In the genomic region with DNA sequence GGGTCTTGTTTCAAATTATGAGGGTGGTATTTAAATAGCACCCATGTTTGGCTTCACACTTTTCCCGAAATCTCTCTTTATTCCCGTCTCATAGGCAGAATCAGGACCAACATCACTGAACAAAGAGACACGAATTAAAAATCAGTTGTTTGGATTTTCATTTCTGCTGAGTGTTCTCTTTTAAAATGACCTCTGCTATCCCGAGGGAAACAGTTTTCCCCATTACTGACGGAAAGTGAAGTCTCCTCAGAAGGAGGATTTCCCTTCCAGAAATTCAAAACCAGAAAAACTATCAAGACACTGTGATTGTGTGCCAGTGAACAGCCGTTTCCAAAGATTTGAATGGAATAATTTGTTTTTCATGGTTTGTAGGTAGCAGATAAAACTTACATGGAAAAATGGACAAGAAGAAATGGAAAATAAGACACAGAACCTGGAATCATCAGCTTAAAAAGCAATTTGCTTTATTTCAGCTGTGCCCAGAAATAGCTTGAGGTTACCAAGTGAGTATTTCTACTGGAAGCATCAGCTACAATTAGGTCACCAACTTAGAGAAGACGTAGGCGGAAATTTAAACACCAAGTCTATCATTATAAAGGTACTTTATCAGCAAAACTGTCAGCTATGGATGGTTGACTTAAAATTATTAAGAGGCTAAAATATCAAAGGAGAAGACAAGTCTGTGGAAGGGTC, we compare ENCODE assay signal across 1 cellular context.
TF ChIP-seq lines count a peak whose summit lies in the region.

No MANE protein-coding gene starts in this region.

TF ChIP-seq in IMR-90, 13 proteins besides CTCF, POLR2A, EP300 and RAD21 (continued from another document):
- TF ChIP-seq, protein P1, sequence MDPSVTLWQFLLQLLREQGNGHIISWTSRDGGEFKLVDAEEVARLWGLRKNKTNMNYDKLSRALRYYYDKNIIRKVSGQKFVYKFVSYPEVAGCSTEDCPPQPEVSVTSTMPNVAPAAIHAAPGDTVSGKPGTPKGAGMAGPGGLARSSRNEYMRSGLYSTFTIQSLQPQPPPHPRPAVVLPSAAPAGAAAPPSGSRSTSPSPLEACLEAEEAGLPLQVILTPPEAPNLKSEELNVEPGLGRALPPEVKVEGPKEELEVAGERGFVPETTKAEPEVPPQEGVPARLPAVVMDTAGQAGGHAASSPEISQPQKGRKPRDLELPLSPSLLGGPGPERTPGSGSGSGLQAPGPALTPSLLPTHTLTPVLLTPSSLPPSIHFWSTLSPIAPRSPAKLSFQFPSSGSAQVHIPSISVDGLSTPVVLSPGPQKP (IDR thresholded peaks at IDR 0.05; ENCODE audit: borderline replicate concordance, low read depth, low read length) = no peak
- TF ChIP-seq MAFK (IDR thresholded peaks at IDR 0.05; ENCODE audit: low read depth, low read length) (no peak), FOS (IDR thresholded peaks at IDR 0.05; ENCODE audit: low read depth, low read length) (no peak), SMC3 (IDR thresholded peaks at IDR 0.05; ENCODE audit: low read depth, low read length) (no peak), MXI1 (IDR thresholded peaks at IDR 0.05; ENCODE audit: borderline replicate concordance, low read depth, low read length) (no peak), BHLHE40 (IDR thresholded peaks at IDR 0.05; ENCODE audit: low read depth, low read length) (no peak), CHD1 (IDR thresholded peaks at IDR 0.05; ENCODE audit: low read depth, low read length) (no peak), RFX5 (IDR thresholded peaks at IDR 0.05; ENCODE audit: low read depth, low read length) (no peak), RCOR1 (IDR thresholded peaks at IDR 0.05; ENCODE audit: insufficient replicate concordance, low read length) (no peak)
- TF ChIP-seq, protein P2, sequence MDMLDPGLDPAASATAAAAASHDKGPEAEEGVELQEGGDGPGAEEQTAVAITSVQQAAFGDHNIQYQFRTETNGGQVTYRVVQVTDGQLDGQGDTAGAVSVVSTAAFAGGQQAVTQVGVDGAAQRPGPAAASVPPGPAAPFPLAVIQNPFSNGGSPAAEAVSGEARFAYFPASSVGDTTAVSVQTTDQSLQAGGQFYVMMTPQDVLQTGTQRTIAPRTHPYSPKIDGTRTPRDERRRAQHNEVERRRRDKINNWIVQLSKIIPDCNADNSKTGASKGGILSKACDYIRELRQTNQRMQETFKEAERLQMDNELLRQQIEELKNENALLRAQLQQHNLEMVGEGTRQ (IDR thresholded peaks at IDR 0.05; ENCODE audit: low read depth, low read length) = no peak
